8 cellular contexts compared by ENCODE assay signal in genomic region chr10:75294518-75294865, GRCh38. TPM values are rescaled to one million over a fixed set of nuclear protein-coding genes. Genes with fewer than 3 reads are reported as not detected.
DNase-seq lines count a peak whose midpoint lies in the region; ATAC-seq and TF ChIP-seq lines count a peak whose summit lies in the region.

No MANE protein-coding gene starts in this region.

- H3K4me1 Mint-ChIP-seq in activated CD4-positive, alpha-beta memory T cell treated with anti-CD3 and anti-CD28 coated beads, Interleukin-2, amount 10 ng/mL, durations not matched to agents 7 days and 5 days = peaks cover 5% of the 10 kb centered on the region
- H3K4me1 Mint-ChIP-seq in stimulated activated effector memory CD8-positive, alpha-beta T cell treated with anti-CD3 and anti-CD28 coated beads, Interleukin-12 subunit alpha, Interleukin-12 subunit beta, amount 100 ng/mL, for 72 hours = no peaks in the 10 kb centered on the region

- no peaks in the 10 kb centered on the region for H3K36me3 Mint-ChIP-seq in activated CD4-positive, alpha-beta memory T cell treated with anti-CD3 and anti-CD28 coated beads, Interleukin-2, amount 10 ng/mL, durations not matched to agents 7 days and 5 days (ENCODE audit: low read depth)
- no peaks in the 10 kb centered on the region for H3K36me3 Mint-ChIP-seq in stimulated activated effector memory CD8-positive, alpha-beta T cell treated with anti-CD3 and anti-CD28 coated beads, Interleukin-12 subunit alpha, Interleukin-12 subunit beta, amount 100 ng/mL, for 72 hours

- peaks cover 15% of the 10 kb centered on the region; the same call in 1 of the 2 replicates for H3K27me3 ChIP-seq in iPS DF 6.9 (ENCODE audit: control insufficient read depth, insufficient read depth, low read length)
- H3K27me3 ChIP-seq in smooth muscle cell (ENCODE audit: low read depth) = no peaks in the 10 kb centered on the region

- H3K27ac ChIP-seq in iPS DF 6.9 (ENCODE audit: low read length) (no peak overlapping the region), smooth muscle cell (ENCODE audit: low read depth) (no peak overlapping the region)

- DNase-seq in activated CD4-positive, alpha-beta memory T cell treated with anti-CD3 and anti-CD28 coated beads, Interleukin-2, amount 10 ng/mL, durations not matched to agents 7 days and 5 days = no peak
- DNase-seq in iPS DF 6.9 (ENCODE audit: low read depth, low spot score) = no peak
- DNase-seq in smooth muscle cell (lab: John Stamatoyannopoulos, UW; ENCODE audit: unreplicated experiment) = no peak
- DNase-seq in inferior parietal cortex (ENCODE audit: extremely low spot score) = no peak
- no peak for DNase-seq in stimulated activated effector memory CD8-positive, alpha-beta T cell treated with anti-CD3 and anti-CD28 coated beads, Interleukin-12 subunit alpha, Interleukin-12 subunit beta, amount 100 ng/mL, for 72 hours (ENCODE audit: low spot score in 2 of 2)

- H3K4me2 ChIP-seq in smooth muscle cell = peak overlapping the region; percentile 90

- no peaks in the 10 kb centered on the region for H3K79me2 ChIP-seq in smooth muscle cell (ENCODE audit: low read depth)

- no peaks in the 10 kb centered on the region for H3K36me3 ChIP-seq in iPS DF 6.9 (ENCODE audit: control insufficient read depth, insufficient read depth, low read length)
- H3K36me3 ChIP-seq in smooth muscle cell (ENCODE audit: low read depth) = no peaks in the 10 kb centered on the region

- peaks cover 36% of the 10 kb centered on the region for H3K27me3 Mint-ChIP-seq in activated CD4-positive, alpha-beta memory T cell treated with anti-CD3 and anti-CD28 coated beads, Interleukin-2, amount 10 ng/mL, durations not matched to agents 7 days and 5 days

- ATAC-seq in HG02885 (IDR thresholded peaks at IDR 0.05; ENCODE audit: poor library complexity, unreplicated experiment) = peak; percentile 9
- no peak for ATAC-seq in GM19397 (IDR thresholded peaks at IDR 0.05; ENCODE audit: unreplicated experiment)
- ATAC-seq in stimulated activated effector memory CD8-positive, alpha-beta T cell treated with anti-CD3 and anti-CD28 coated beads, Interleukin-12 subunit alpha, Interleukin-12 subunit beta, amount 100 ng/mL, for 72 hours = no peak
- ATAC-seq in HG02610 (IDR thresholded peaks at IDR 0.05; ENCODE audit: unreplicated experiment) = no peak

- H3K4me3 ChIP-seq in iPS DF 6.9 (ENCODE audit: low read length) = peak overlapping the region; percentile 24; the same call in 1 of the 2 replicates
- peak overlapping the region; percentile 65 for H3K4me3 ChIP-seq in smooth muscle cell

- H3K4me3 Mint-ChIP-seq in activated CD4-positive, alpha-beta memory T cell treated with anti-CD3 and anti-CD28 coated beads, Interleukin-2, amount 10 ng/mL, durations not matched to agents 7 days and 5 days = peak overlapping the region; percentile 58
- no peak overlapping the region for H3K4me3 Mint-ChIP-seq in stimulated activated effector memory CD8-positive, alpha-beta T cell treated with anti-CD3 and anti-CD28 coated beads, Interleukin-12 subunit alpha, Interleukin-12 subunit beta, amount 100 ng/mL, for 72 hours

- peaks cover 13% of the 10 kb centered on the region for H3F3A ChIP-seq in smooth muscle cell (ENCODE audit: low read depth)

- CTCF ChIA-PET in activated CD4-positive, alpha-beta memory T cell treated with anti-CD3 and anti-CD28 coated beads, Interleukin-2, amount 10 ng/mL, durations not matched to agents 7 days and 5 days (lab: Charles Lee) = no interaction called here

- TF ChIP-seq CTCF in smooth muscle cell (IDR thresholded peaks at IDR 0.05; ENCODE audit: borderline replicate concordance, insufficient read depth, poor library complexity, severe bottlenecking) = no peak

- peak overlapping the region; percentile 70 for H3K9ac ChIP-seq in smooth muscle cell (ENCODE audit: low read depth)

- H4K20me1 ChIP-seq in smooth muscle cell (ENCODE audit: low read depth) = no peaks in the 10 kb centered on the region

- H3K4me1 ChIP-seq in iPS DF 6.9 (ENCODE audit: control insufficient read depth, insufficient read depth, low read length) (no peaks in the 10 kb centered on the region), smooth muscle cell (ENCODE audit: low read depth) (peaks cover 13% of the 10 kb centered on the region)

- no peaks in the 10 kb centered on the region for H3K9me3 Mint-ChIP-seq in activated CD4-positive, alpha-beta memory T cell treated with anti-CD3 and anti-CD28 coated beads, Interleukin-2, amount 10 ng/mL, durations not matched to agents 7 days and 5 days
- H3K9me3 Mint-ChIP-seq in stimulated activated effector memory CD8-positive, alpha-beta T cell treated with anti-CD3 and anti-CD28 coated beads, Interleukin-12 subunit alpha, Interleukin-12 subunit beta, amount 100 ng/mL, for 72 hours = peaks cover 3% of the 10 kb centered on the region

- no peak overlapping the region for H3K27ac Mint-ChIP-seq in activated CD4-positive, alpha-beta memory T cell treated with anti-CD3 and anti-CD28 coated beads, Interleukin-2, amount 10 ng/mL, durations not matched to agents 7 days and 5 days
- H3K27ac Mint-ChIP-seq in stimulated activated effector memory CD8-positive, alpha-beta T cell treated with anti-CD3 and anti-CD28 coated beads, Interleukin-12 subunit alpha, Interleukin-12 subunit beta, amount 100 ng/mL, for 72 hours = no peak overlapping the region

- H2AFZ ChIP-seq in smooth muscle cell (ENCODE audit: low read depth) = peak overlapping the region; percentile 90

- WGBS in iPS DF 6.9 (ENCODE audit: insufficient coverage, insufficient read length) = no CpG with 5 or more reads among the region's 20 CpGs
- WGBS in smooth muscle cell (ENCODE audit: low lambda C conversion rate) = 9% methylated on average over 9 of the region's 20 CpGs

- POLR2A ChIA-PET in activated CD4-positive, alpha-beta memory T cell treated with anti-CD3 and anti-CD28 coated beads, Interleukin-2, amount 10 ng/mL, durations not matched to agents 7 days and 5 days (lab: Charles Lee) = no interaction called here

- H3K9me3 ChIP-seq in iPS DF 6.9 (ENCODE audit: control insufficient read depth, insufficient read depth, low read length) (no peaks in the 10 kb centered on the region), smooth muscle cell (replicated peaks; ENCODE audit: low read depth) (no peaks in the 10 kb centered on the region)

RNA-seq across cellular contexts. Expression of gene COMTD1, which starts 58.7 kb away (rescaled TPM):
- total RNA-seq in activated CD4-positive, alpha-beta memory T cell treated with anti-CD3 and anti-CD28 coated beads, Interleukin-2, amount 10 ng/mL, durations not matched to agents 7 days and 5 days = 10 to 100 TPM; 34.2 to 34.8 TPM
- total RNA-seq in smooth muscle cell = 9.8 and 18.7 TPM in 2 replicates
- polyA plus RNA-seq in smooth muscle cell = 8.4 and 9.4 TPM in 2 replicates
